ENCODE assay signal across 21 cellular contexts in the genomic region with DNA sequence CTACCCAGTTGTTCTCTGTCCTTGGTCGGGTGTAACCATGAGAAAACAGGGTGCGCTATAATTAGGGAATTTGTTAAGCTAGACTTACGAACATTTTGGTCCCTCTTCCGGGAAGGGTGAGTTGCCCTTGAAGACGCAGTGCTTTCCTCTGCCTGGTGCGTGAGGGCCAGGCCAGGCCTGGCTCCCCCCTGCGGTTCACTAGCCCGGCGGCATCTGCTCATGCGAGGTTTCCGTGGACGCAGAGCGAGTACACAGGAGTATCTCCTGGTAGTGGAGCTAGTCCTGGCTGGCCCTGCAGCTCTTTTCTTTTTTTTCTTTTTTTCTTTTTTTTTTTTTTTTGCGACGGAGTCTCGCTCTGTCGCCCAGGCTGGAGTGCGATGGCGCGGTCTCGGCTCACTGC.
"Had no signal": no experiment of that assay in that cellular context is flagged by ENCODE, and none has a peak within 500 bp of the region (broad histone marks: within the 10 kb centered on the region; RNA-seq: fewer than 3 reads in every experiment).

No MANE protein-coding gene starts in this region.

- H3K4me3 ChIP-seq: K562, SJSA1, SK-N-MC had no signal

- H3K27ac ChIP-seq: HL-60, KMS-11, SJSA1, SK-N-MC had no signal

- H3K27me3 ChIP-seq: SJSA1 had no signal

- ATAC-seq: K562 had no signal

- H3K9me3 ChIP-seq: SJSA1 had no signal

- DNase-seq: Kasumi-1, MM.1S, NCI-H1092 treated with DMSO at 0.1 percent for 48 hours, NCI-H1436, NCI-H187, NCI-H2029, NCI-H2081 treated with DMSO at 0.1 percent for 48 hours, NCI-H2171, NCI-H226, NCI-H446, NCI-H510A, NCI-H524 treated with DMSO at 0.1 percent for 48 hours, NCI-H69, Right ventricle myocardium superior, RPMI8226, SIG-M5 had no signal

- H3K4me1 ChIP-seq: SJSA1 had no signal

- H3K9ac ChIP-seq: KMS-11 had no signal

- H3K4me2 ChIP-seq: KMS-11 had no signal
